ENCODE assay signal across 8 cellular contexts in genomic region chr12:27970391-27970980, GRCh38. TPM values are rescaled to one million over a fixed set of nuclear protein-coding genes. Genes with fewer than 3 reads are reported as not detected.
DNase-seq lines count a peak whose midpoint lies in the region; ATAC-seq and TF ChIP-seq lines count a peak whose summit lies in the region.

No MANE protein-coding gene starts in this region.

- H3K27ac ChIP-seq in A673 (ENCODE audit: low read depth, low read length, poor library complexity, severe bottlenecking): no peak overlapping the region
- no peak overlapping the region for H3K27ac ChIP-seq in stomach smooth muscle (ENCODE audit: low read length)

- intact Hi-C loops in A673 (cut with micrococcal nuclease; ENCODE audit: unreplicated experiment): loop anchor here (2.0 kb wide), 1 partner anchor 202 kb away; no protein-coding TSS in a partner anchor

- TF ChIP-seq CTCF in A673 (conservative IDR thresholded peaks at IDR 0.05; ENCODE audit: low read depth, low read length): no peak

- no TSS peak for BruUV-seq in A673 (replicated peaks; lab: Mats Ljungman, UMichigan)

- CTCF ChIA-PET in A673 (lab: Charles Lee): interaction anchor here (0.5 to 0.7 kb wide), 2 partner anchors 12 to 28 kb away, joined by 3 read pairs; no protein-coding TSS in a partner anchor

- H3K27me3 ChIP-seq in A673 (replicated peaks; ENCODE audit: insufficient read depth, low read depth, low read length, poor library complexity): peaks cover 12% of the 10 kb centered on the region
- peaks cover 37 to 78% of the 10 kb centered on the region in 2 donors for H3K27me3 ChIP-seq in stomach smooth muscle (ENCODE audit: control insufficient read depth in 1 of 2, insufficient read depth in 2 of 2, low read length in 2 of 2)

- POLR2A ChIA-PET in A673 (lab: Charles Lee; ENCODE audit: low non-redundant PET): interaction anchor here (0.6 kb wide), 1 partner anchor 19 kb away, joined by 3 read pairs; no protein-coding TSS in a partner anchor

- H3K4me1 ChIP-seq in A673 (ENCODE audit: insufficient read depth, low read length, poor library complexity, severe bottlenecking) (peaks cover 40% of the 10 kb centered on the region), stomach smooth muscle (ENCODE audit: control insufficient read depth, insufficient read depth, low read length) (peaks cover 36% of the 10 kb centered on the region)

- peak overlapping the region; percentile 53 for H3K4me3 ChIP-seq in A673 (ENCODE audit: low read depth, low read length, poor library complexity, severe bottlenecking)
- peak overlapping the region; percentile 33 to 76 for H3K4me3 ChIP-seq in stomach smooth muscle (ENCODE audit: low read length in 2 of 2)

- DNase-seq in A673 (ENCODE audit: low spot score) (peak; percentile 60), astrocyte of the hippocampus (ENCODE audit: low read depth, low spot score) (peak; percentile 82), islet precursor cell (peak; percentile 79), DMS153 (lab: John Stamatoyannopoulos, UW) (no peak)
- no peak for DNase-seq in stimulated activated CD4-positive, alpha-beta T cell treated with anti-CD3 and anti-CD28 coated beads, Interleukin-4, amount 100 ng/mL, for 24 hours

- H3K9ac ChIP-seq in stomach smooth muscle (ENCODE audit: low read length in 2 of 2): no peak overlapping the region

- ATAC-seq in GM18861 (IDR thresholded peaks at IDR 0.05; ENCODE audit: unreplicated experiment): peak; percentile 18
- peak; percentile 22 for ATAC-seq in HG03135 (IDR thresholded peaks at IDR 0.05; ENCODE audit: unreplicated experiment)

- no peaks in the 10 kb centered on the region for H3K36me3 ChIP-seq in A673 (ENCODE audit: insufficient read depth, low read length, poor library complexity, severe bottlenecking)
- no peaks in the 10 kb centered on the region for H3K36me3 ChIP-seq in stomach smooth muscle (ENCODE audit: control insufficient read depth in 2 of 2, insufficient read depth in 2 of 2, low read length in 2 of 2)

- H3K9me3 ChIP-seq in A673 (ENCODE audit: low read depth, low read length, poor library complexity, severe bottlenecking) (no peaks in the 10 kb centered on the region), stomach smooth muscle (ENCODE audit: control insufficient read depth in 2 of 2, low read length in 2 of 2) (no peaks in the 10 kb centered on the region)

RNA-seq across cellular contexts. Expression of gene PTHLH, which starts 2.0 kb away (rescaled TPM):
- total RNA-seq in A673 (2021): 1.5 and 2.4 TPM in 2 replicates

Comparison
In these comparisons a context has a peak if more than half of its experiments do, and no peak if none do; other contexts are left out.
1. DNase-seq: peak in A673 (single experiment), astrocyte of the hippocampus (single experiment) and islet precursor cell (single experiment); none in DMS153 (single experiment) and stimulated activated CD4-positive, alpha-beta T cell treated with anti-CD3 and anti-CD28 coated beads, Interleukin-4, amount 100 ng/mL, for 24 hours (single experiment).